In the genomic region with DNA sequence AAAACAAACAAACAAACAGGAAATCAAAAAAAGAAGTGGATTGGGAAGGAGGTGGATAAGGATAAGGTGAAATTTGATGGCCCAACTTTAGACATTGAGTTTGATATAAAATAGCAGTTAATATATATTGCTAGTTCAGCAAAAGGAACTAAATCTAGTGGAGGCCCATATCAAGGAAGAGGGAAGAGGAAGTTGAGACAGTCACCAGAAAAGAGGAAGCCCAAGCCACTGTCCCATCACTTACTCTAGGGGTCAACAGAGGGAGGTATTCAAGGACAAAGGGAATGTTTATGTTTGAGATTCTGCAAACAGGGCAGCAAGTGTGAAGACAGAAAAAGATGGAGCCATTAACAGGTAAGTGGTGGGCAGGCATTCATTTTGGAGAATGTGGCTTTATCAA, we compare ENCODE assay signal across 13 cellular contexts. TPM values are rescaled to one million over a fixed set of nuclear protein-coding genes. Genes with fewer than 3 reads are reported as not detected.
A peak's percentile ranks its signal among the peaks of the same experiment; 100 is the strongest.
DNase-seq lines count a peak whose midpoint lies in the region; ATAC-seq and TF ChIP-seq lines count a peak whose summit lies in the region.
"Had no signal": no experiment of that assay in that cellular context is flagged by ENCODE, and none has a peak within 500 bp of the region (broad histone marks: within the 10 kb centered on the region; RNA-seq: fewer than 3 reads in every experiment).

No MANE protein-coding gene starts in this region.

- H3K9me3 ChIP-seq in CD4-positive, alpha-beta memory T cell (ENCODE audit: control insufficient read depth in 1 of 2, low read length in 2 of 2) = no peaks in the 10 kb centered on the region
- no peaks in the 10 kb centered on the region for H3K9me3 ChIP-seq in naive thymus-derived CD4-positive, alpha-beta T cell (ENCODE audit: control insufficient read depth in 2 of 3, low read length in 3 of 3)

- POLR2A ChIA-PET in CD4-positive, alpha-beta memory T cell (lab: Charles Lee; ENCODE audit: partially characterized antibody) = interaction anchor here (6.5 kb wide), 1 partner anchor 13 kb away, joined by 95 read pairs; a partner anchor contains a TSS
- POLR2A ChIA-PET in WTC11 (lab: Charles Lee) = no interaction called here
- POLR2A ChIA-PET in naive thymus-derived CD4-positive, alpha-beta T cell (lab: Charles Lee) = interaction anchor here (0.6 to 23.1 kb wide), 3 partner anchors 11 to 28 kb away, joined by 3 to 383 read pairs (median 326); a partner anchor contains a TSS

- H3K27me3 Mint-ChIP-seq in CD4-positive, alpha-beta memory T cell = no peaks in the 10 kb centered on the region
- H3K27me3 Mint-ChIP-seq in WTC11 (ENCODE audit: low read depth) = no peaks in the 10 kb centered on the region
- no peaks in the 10 kb centered on the region for H3K27me3 Mint-ChIP-seq in naive thymus-derived CD4-positive, alpha-beta T cell

- H3K36me3 Mint-ChIP-seq in CD4-positive, alpha-beta memory T cell = peaks cover 14 to 53% of the 10 kb centered on the region in 2 donors
- peaks cover 32% of the 10 kb centered on the region for H3K36me3 Mint-ChIP-seq in WTC11
- H3K36me3 Mint-ChIP-seq in naive thymus-derived CD4-positive, alpha-beta T cell = peaks cover 0 to 25% (median 15%) of the 10 kb centered on the region in 5 donors

- peaks cover 28 to 72% (median 51%) of the 10 kb centered on the region in 4 donors for H3K4me1 Mint-ChIP-seq in CD4-positive, alpha-beta memory T cell
- peaks cover 35% of the 10 kb centered on the region for H3K4me1 Mint-ChIP-seq in WTC11
- peaks cover 43 to 75% (median 63%) of the 10 kb centered on the region in 7 donors for H3K4me1 Mint-ChIP-seq in naive thymus-derived CD4-positive, alpha-beta T cell

- H3K27ac ChIP-seq in CD4-positive, alpha-beta memory T cell (ENCODE audit: low read depth, low read length) = no peak overlapping the region
- peak overlapping the region; percentile 27 for H3K27ac ChIP-seq in naive thymus-derived CD4-positive, alpha-beta T cell (ENCODE audit: low read depth, low read length)

- CTCF ChIA-PET in CD4-positive, alpha-beta memory T cell (lab: Charles Lee; ENCODE audit: partially characterized antibody) = no interaction called here
- CTCF ChIA-PET in WTC11 (lab: Charles Lee) = interaction anchor here (0.7 kb wide), 1 partner anchor 12 kb away, joined by 3 read pairs; no protein-coding TSS in a partner anchor
- CTCF ChIA-PET in naive thymus-derived CD4-positive, alpha-beta T cell (lab: Charles Lee) = interaction anchor here (0.7 kb wide), 2 partner anchors 51 to 68 kb away, joined by 3 to 4 read pairs; a partner anchor contains a TSS

- intact Hi-C loops in CD4-positive, alpha-beta memory T cell (cut with micrococcal nuclease) = no loop called here
- intact Hi-C loops in naive thymus-derived CD4-positive, alpha-beta T cell (cut with micrococcal nuclease) = no loop called here

- peaks cover 36% of the 10 kb centered on the region for H3K36me3 ChIP-seq in CD4-positive, alpha-beta memory T cell (ENCODE audit: insufficient read depth, low read length)
- peaks cover 0 to 49% (median 16%) of the 10 kb centered on the region in 3 experiments for H3K36me3 ChIP-seq in naive thymus-derived CD4-positive, alpha-beta T cell (ENCODE audit: control insufficient read depth in 2 of 3, insufficient read depth in 3 of 3, low read length in 3 of 3)

- H3K27me3 ChIP-seq in CD4-positive, alpha-beta memory T cell (ENCODE audit: insufficient read depth, low read length) = no peaks in the 10 kb centered on the region
- H3K27me3 ChIP-seq in naive thymus-derived CD4-positive, alpha-beta T cell (ENCODE audit: control insufficient read depth in 2 of 2, insufficient read depth in 2 of 2, low read length in 2 of 2) = no peaks in the 10 kb centered on the region

- no peak for TF ChIP-seq CTCF in WTC11 (IDR thresholded peaks at IDR 0.05)

- ATAC-seq in WTC11 (no peak), HG03520 (IDR thresholded peaks at IDR 0.05; ENCODE audit: unreplicated experiment) (no peak), HG03139 (IDR thresholded peaks at IDR 0.05; ENCODE audit: unreplicated experiment) (no peak)
- ATAC-seq in naive thymus-derived CD4-positive, alpha-beta T cell = no peak

- peaks cover 69% of the 10 kb centered on the region for H3K4me1 ChIP-seq in CD4-positive, alpha-beta memory T cell (ENCODE audit: insufficient read depth, low read length)
- H3K4me1 ChIP-seq in naive thymus-derived CD4-positive, alpha-beta T cell (ENCODE audit: control insufficient read depth in 2 of 2, insufficient read depth in 2 of 2, low read length in 2 of 2) = peaks cover 17 to 33% of the 10 kb centered on the region in 2 donors

- H3K27ac Mint-ChIP-seq in CD4-positive, alpha-beta memory T cell = peak overlapping the region in 6 of 7 donors; percentile 37 to 86 (median 79)
- H3K27ac Mint-ChIP-seq in WTC11 = peak overlapping the region; percentile 16
- H3K27ac Mint-ChIP-seq in naive thymus-derived CD4-positive, alpha-beta T cell = peak overlapping the region in 8 of 9 donors; percentile 26 to 80 (median 66)

- H3K9me3 Mint-ChIP-seq in CD4-positive, alpha-beta memory T cell = peaks cover 0 to 6% (median 0%) of the 10 kb centered on the region in 8 donors
- no peaks in the 10 kb centered on the region for H3K9me3 Mint-ChIP-seq in WTC11
- no peaks in the 10 kb centered on the region for H3K9me3 Mint-ChIP-seq in naive thymus-derived CD4-positive, alpha-beta T cell

- H3K4me3 ChIP-seq in CD4-positive, alpha-beta memory T cell (ENCODE audit: low read length in 2 of 2) = no peak overlapping the region
- H3K4me3 ChIP-seq in naive thymus-derived CD4-positive, alpha-beta T cell (ENCODE audit: low read length) = no peak overlapping the region
- H3K4me3 ChIP-seq: lung had no signal

- no peak for DNase-seq in CD4-positive, alpha-beta memory T cell
- DNase-seq in Kasumi-1 (lab: John Stamatoyannopoulos, UW) = peak; percentile 78 to 96
- DNase-seq in WTC11 (ENCODE audit: low spot score) = no peak
- no peak for DNase-seq in naive thymus-derived CD4-positive, alpha-beta T cell
- DNase-seq in activated gamma-delta T cell (lab: John Stamatoyannopoulos, UW) = no peak
- DNase-seq in SHP77 (lab: John Stamatoyannopoulos, UW) = no peak
- DNase-seq: activated CD4-positive, CD25-positive, alpha-beta regulatory T cell treated with anti-CD3 and anti-CD28 coated beads, Interleukin-2, amount 50 U/mL, for 72 hours; DMS 273 treated with DMSO at 0.1 percent for 48 hours; trophoblast cell had no signal

- H3K4me3 Mint-ChIP-seq in CD4-positive, alpha-beta memory T cell = peak overlapping the region in 1 of 8 donors; percentile 29
- no peak overlapping the region for H3K4me3 Mint-ChIP-seq in WTC11
- H3K4me3 Mint-ChIP-seq in naive thymus-derived CD4-positive, alpha-beta T cell = peak overlapping the region in 5 of 10 donors; percentile 1 to 40 (median 16)

TF ChIP-seq in WTC11, 78 proteins besides CTCF, POLR2A, EP300 and RAD21 (continues in another document):
- TF ChIP-seq ZNF219 (CRISPR knock-in tag; IDR thresholded peaks at IDR 0.05; ENCODE audit: borderline replicate concordance) (no peak), ZNF396 (CRISPR knock-in tag; IDR thresholded peaks at IDR 0.05; ENCODE audit: borderline replicate concordance) (no peak), EMX1 (CRISPR knock-in tag; IDR thresholded peaks at IDR 0.05) (no peak)
- TF ChIP-seq, protein P1, sequence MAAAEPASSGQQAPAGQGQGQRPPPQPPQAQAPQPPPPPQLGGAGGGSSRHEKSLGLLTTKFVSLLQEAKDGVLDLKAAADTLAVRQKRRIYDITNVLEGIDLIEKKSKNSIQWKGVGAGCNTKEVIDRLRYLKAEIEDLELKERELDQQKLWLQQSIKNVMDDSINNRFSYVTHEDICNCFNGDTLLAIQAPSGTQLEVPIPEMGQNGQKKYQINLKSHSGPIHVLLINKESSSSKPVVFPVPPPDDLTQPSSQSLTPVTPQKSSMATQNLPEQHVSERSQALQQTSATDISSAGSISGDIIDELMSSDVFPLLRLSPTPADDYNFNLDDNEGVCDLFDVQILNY (CRISPR knock-in tag; IDR thresholded peaks at IDR 0.05) = no peak
- TF ChIP-seq, protein P2, sequence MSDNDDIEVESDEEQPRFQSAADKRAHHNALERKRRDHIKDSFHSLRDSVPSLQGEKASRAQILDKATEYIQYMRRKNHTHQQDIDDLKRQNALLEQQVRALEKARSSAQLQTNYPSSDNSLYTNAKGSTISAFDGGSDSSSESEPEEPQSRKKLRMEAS (CRISPR knock-in tag; IDR thresholded peaks at IDR 0.05) = no peak

RNA-seq across cellular contexts. Expression of a gene that starts 3.7 kb away (rescaled TPM):
- 100 to 1,000 TPM; 178 to 189 TPM for total RNA-seq in CD4-positive, alpha-beta memory T cell
- 100 to 1,000 TPM; 423 to 501 TPM for polyA plus RNA-seq in CD4-positive, alpha-beta memory T cell
- total RNA-seq in WTC11 (2021) = 199 to 235 TPM (median 227 TPM) in 3 replicates
- total RNA-seq in naive thymus-derived CD4-positive, alpha-beta T cell = 100 to 1,000 TPM; 132 to 200 (median 173) TPM
- polyA plus RNA-seq in naive thymus-derived CD4-positive, alpha-beta T cell = 100 to 1,000 TPM; 550 to 555 TPM

RNA-seq across cellular contexts. Expression of a gene that starts 6.1 kb away (rescaled TPM):
- 10 to 100 TPM; 68.7 to 73.0 TPM for total RNA-seq in CD4-positive, alpha-beta memory T cell
- polyA plus RNA-seq in CD4-positive, alpha-beta memory T cell = 1 to 10 TPM; 1.4 to 5.5 TPM
- total RNA-seq in WTC11 (2021) = 25.0 to 28.0 TPM (median 25.1 TPM) in 3 replicates
- total RNA-seq in naive thymus-derived CD4-positive, alpha-beta T cell = 100 to 1,000 TPM in 1 of 5 experiments, 10 to 100 TPM in 4; 51.8 to 102 (median 70.2) TPM
- polyA plus RNA-seq in naive thymus-derived CD4-positive, alpha-beta T cell = 1 to 10 TPM; 3.2 to 5.9 TPM

RNA-seq across cellular contexts. Expression of a gene that starts 16.0 kb away (rescaled TPM):
- total RNA-seq in CD4-positive, alpha-beta memory T cell = 1 to 10 TPM; 8.0 to 8.9 TPM
- polyA plus RNA-seq in CD4-positive, alpha-beta memory T cell = 1 to 10 TPM; 2.3 to 5.0 TPM
- total RNA-seq in WTC11 (2021) = 8.1 to 10.3 TPM (median 8.9 TPM) in 3 replicates
- 10 to 100 TPM in 4 of 5 experiments, 1 to 10 TPM in 1; 4.7 to 26.8 (median 16.7) TPM for total RNA-seq in naive thymus-derived CD4-positive, alpha-beta T cell
- 10 to 100 TPM in 1 of 2 donors, 1 to 10 TPM in 1; 7.4 to 10.8 TPM for polyA plus RNA-seq in naive thymus-derived CD4-positive, alpha-beta T cell

RNA-seq across cellular contexts. Expression of a gene that starts 24.8 kb away (rescaled TPM):
- total RNA-seq in CD4-positive, alpha-beta memory T cell = 10 to 100 TPM; 11.8 to 12.5 TPM
- under 1 TPM in 1 of 2 donors, not detected in 1; 0.73 TPM for polyA plus RNA-seq in CD4-positive, alpha-beta memory T cell
- 52.1 to 63.9 TPM (median 63.0 TPM) in 3 replicates for total RNA-seq in WTC11 (2021)
- 10 to 100 TPM in 4 of 5 experiments, 1 to 10 TPM in 1; 8.1 to 30.6 (median 18.2) TPM for total RNA-seq in naive thymus-derived CD4-positive, alpha-beta T cell
- polyA plus RNA-seq in naive thymus-derived CD4-positive, alpha-beta T cell = under 1 TPM; 0.64 to 0.87 TPM

RNA-seq across cellular contexts. Expression of a gene that starts 25.3 kb away (rescaled TPM):
- 1 to 10 TPM; 6.5 to 7.7 TPM for total RNA-seq in CD4-positive, alpha-beta memory T cell
- 1 to 10 TPM; 1.6 to 3.7 TPM for polyA plus RNA-seq in CD4-positive, alpha-beta memory T cell
- 5.2 to 7.6 TPM (median 5.5 TPM) in 3 replicates for total RNA-seq in WTC11 (2021)
- 10 to 100 TPM in 1 of 5 experiments, 1 to 10 TPM in 4; 5.5 to 24.6 (median 9.5) TPM for total RNA-seq in naive thymus-derived CD4-positive, alpha-beta T cell
- polyA plus RNA-seq in naive thymus-derived CD4-positive, alpha-beta T cell = 1 to 10 TPM; 2.4 to 6.5 TPM
- total RNA-seq: renal cortical epithelial cell had no signal

Comparison
In these comparisons a context has a peak if more than half of its experiments do, and no peak if none do; other contexts are left out.
1. DNase-seq: peak in Kasumi-1 (2 of 2); none in CD4-positive, alpha-beta memory T cell (0 of 5), WTC11 (single experiment), naive thymus-derived CD4-positive, alpha-beta T cell (0 of 9), activated gamma-delta T cell (single experiment) and SHP77 (0 of 2).
2. H3K27ac Mint-ChIP-seq: peak in every context shown above with its lines; median percentile 79 in CD4-positive, alpha-beta memory T cell; 66 in naive thymus-derived CD4-positive, alpha-beta T cell; 16 in WTC11.